In genomic region chr12:42824327-42824726, GRCh38 we compare ENCODE assay signal across 25 cellular contexts.
"Had no signal": no experiment of that assay in that cellular context is flagged by ENCODE, and none has a peak within 500 bp of the region (broad histone marks: within the 10 kb centered on the region; RNA-seq: fewer than 3 reads in every experiment).

No MANE protein-coding gene starts in this region.

- H3K4me1 ChIP-seq: colonic mucosa, esophagus squamous epithelium, gastrocnemius medialis, heart right ventricle, left lung, lower lobe of right lung had no signal

- FAIRE-seq: islet of Langerhans, keratinocyte had no signal

- DNase-seq: colonic mucosa; cortex of kidney; effector CD8-positive, alpha-beta T cell; effector memory CD8-positive, alpha-beta T cell; endodermal cell; erythroblast; esophagus squamous epithelium; foreskin fibroblast; foreskin melanocyte; gastrocnemius medialis; glutamatergic neuron; head of caudate nucleus; heart right ventricle; hippocampal formation; left cardiac atrium; left lung; left ventricle myocardium superior; lower lobe of right lung; mesenchymal stem cell; mucosa of descending colon; naive B cell had no signal

- H3K27me3 ChIP-seq: colonic mucosa, esophagus squamous epithelium, heart right ventricle, left lung had no signal

- H3K9me3 ChIP-seq: esophagus squamous epithelium, gastrocnemius medialis, lower lobe of right lung had no signal

- H3K27ac ChIP-seq: colonic mucosa, epithelial cell of prostate, esophagus squamous epithelium, gastrocnemius medialis, heart right ventricle, left lung, lower lobe of right lung had no signal

- H3K36me3 ChIP-seq: colonic mucosa, esophagus squamous epithelium, gastrocnemius medialis, heart right ventricle, left lung, lower lobe of right lung had no signal

- H3K4me3 ChIP-seq: colonic mucosa, esophagus squamous epithelium, gastrocnemius medialis, heart right ventricle, left lung, lower lobe of right lung, mucosa of descending colon had no signal

- ATAC-seq: effector memory CD8-positive, alpha-beta T cell; esophagus mucosa; gastrocnemius medialis; heart right ventricle; left cardiac atrium; left lung; left ventricle myocardium superior; lower lobe of right lung; mucosa of descending colon had no signal
